1 cellular context compared by ENCODE assay signal in genomic region chr14:94341654-94342333, GRCh38.
TF ChIP-seq lines count a peak whose summit lies in the region.

No MANE protein-coding gene starts in this region.

TF ChIP-seq in HCT116, 20 proteins besides CTCF, POLR2A, EP300 and RAD21 (continued from another document):
- TF ChIP-seq, protein P1, sequence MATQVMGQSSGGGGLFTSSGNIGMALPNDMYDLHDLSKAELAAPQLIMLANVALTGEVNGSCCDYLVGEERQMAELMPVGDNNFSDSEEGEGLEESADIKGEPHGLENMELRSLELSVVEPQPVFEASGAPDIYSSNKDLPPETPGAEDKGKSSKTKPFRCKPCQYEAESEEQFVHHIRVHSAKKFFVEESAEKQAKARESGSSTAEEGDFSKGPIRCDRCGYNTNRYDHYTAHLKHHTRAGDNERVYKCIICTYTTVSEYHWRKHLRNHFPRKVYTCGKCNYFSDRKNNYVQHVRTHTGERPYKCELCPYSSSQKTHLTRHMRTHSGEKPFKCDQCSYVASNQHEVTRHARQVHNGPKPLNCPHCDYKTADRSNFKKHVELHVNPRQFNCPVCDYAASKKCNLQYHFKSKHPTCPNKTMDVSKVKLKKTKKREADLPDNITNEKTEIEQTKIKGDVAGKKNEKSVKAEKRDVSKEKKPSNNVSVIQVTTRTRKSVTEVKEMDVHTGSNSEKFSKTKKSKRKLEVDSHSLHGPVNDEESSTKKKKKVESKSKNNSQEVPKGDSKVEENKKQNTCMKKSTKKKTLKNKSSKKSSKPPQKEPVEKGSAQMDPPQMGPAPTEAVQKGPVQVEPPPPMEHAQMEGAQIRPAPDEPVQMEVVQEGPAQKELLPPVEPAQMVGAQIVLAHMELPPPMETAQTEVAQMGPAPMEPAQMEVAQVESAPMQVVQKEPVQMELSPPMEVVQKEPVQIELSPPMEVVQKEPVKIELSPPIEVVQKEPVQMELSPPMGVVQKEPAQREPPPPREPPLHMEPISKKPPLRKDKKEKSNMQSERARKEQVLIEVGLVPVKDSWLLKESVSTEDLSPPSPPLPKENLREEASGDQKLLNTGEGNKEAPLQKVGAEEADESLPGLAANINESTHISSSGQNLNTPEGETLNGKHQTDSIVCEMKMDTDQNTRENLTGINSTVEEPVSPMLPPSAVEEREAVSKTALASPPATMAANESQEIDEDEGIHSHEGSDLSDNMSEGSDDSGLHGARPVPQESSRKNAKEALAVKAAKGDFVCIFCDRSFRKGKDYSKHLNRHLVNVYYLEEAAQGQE (IDR thresholded peaks at IDR 0.05; ENCODE audit: low read depth), result no peak
- TF ChIP-seq YY1 (IDR thresholded peaks at IDR 0.05; ENCODE audit: extremely low read depth, insufficient replicate concordance, low read depth, low read length) (no peak), MAX (IDR thresholded peaks at IDR 0.05) (no peak)
